ENCODE assay signal across 8 cellular contexts in genomic region chr9:64368644-64368942, GRCh38.
DNase-seq lines count a peak whose midpoint lies in the region; ATAC-seq, FAIRE-seq and TF ChIP-seq lines count a peak whose summit lies in the region.
"Not testable (repeated sequence)": the region's sequence is repeated elsewhere in the genome, so short reads cannot be mapped to it uniquely, and the experiment has no call there.

No MANE protein-coding gene starts in this region.

- H3K4me3 ChIP-seq in A549 (peak overlapping the region; percentile 33; the same call in 2 of the 3 replicates), HEK293 (ENCODE audit: low read depth, low read length) (peak overlapping the region; percentile 32), iPS DF 6.9 (ENCODE audit: low read length) (peak overlapping the region; percentile 8; the same call in 1 of the 2 replicates), rectal smooth muscle tissue (ENCODE audit: low read length) (peak overlapping the region; percentile 51), thoracic aorta (peak overlapping the region; percentile 48)
- not testable (repeated sequence) for H3K4me3 ChIP-seq in endodermal cell (ENCODE audit: low read length)

- not testable (repeated sequence) for H3K27ac Mint-ChIP-seq in activated CD4-positive, alpha-beta memory T cell treated with anti-CD3 and anti-CD28 coated beads for 36 hours; activated naive CD8-positive, alpha-beta T cell; endodermal cell

- not testable (repeated sequence) for TF ChIP-seq RAD21 in A549 (conservative IDR thresholded peaks at IDR 0.05 in 1 of 2, IDR thresholded peaks at IDR 0.05 in 1 of 2)

- H3K4me3 Mint-ChIP-seq in activated CD4-positive, alpha-beta memory T cell treated with anti-CD3 and anti-CD28 coated beads for 36 hours, result peak overlapping the region; percentile 45
- H3K4me3 Mint-ChIP-seq in activated naive CD8-positive, alpha-beta T cell, result peak overlapping the region; percentile 40
- H3K4me3 Mint-ChIP-seq in endodermal cell, result peak overlapping the region; percentile 36

- not testable (repeated sequence) for DNase-seq in A549 (ENCODE audit: low read depth in 1 of 2, low spot score in 1 of 2); activated CD4-positive, alpha-beta memory T cell treated with anti-CD3 and anti-CD28 coated beads for 36 hours; endodermal cell; iPS DF 6.9 (ENCODE audit: low read depth, low spot score); thoracic aorta (ENCODE audit: low spot score)

- H3K4me1 Mint-ChIP-seq in activated CD4-positive, alpha-beta memory T cell treated with anti-CD3 and anti-CD28 coated beads for 36 hours (ENCODE audit: low read depth); activated naive CD8-positive, alpha-beta T cell (ENCODE audit: low read depth); endodermal cell: not testable (repeated sequence)

- POLR2A ChIA-PET in A549 (lab: Yijun Ruan, JAX); HEK293 (lab: Yijun Ruan, JAX); activated CD4-positive, alpha-beta memory T cell treated with anti-CD3 and anti-CD28 coated beads for 36 hours (lab: Charles Lee): not testable (repeated sequence)

- intact Hi-C loops in activated CD4-positive, alpha-beta memory T cell treated with anti-CD3 and anti-CD28 coated beads for 36 hours (cut with micrococcal nuclease), result not testable (repeated sequence)

- not testable (repeated sequence) for H3K27me3 ChIP-seq in endodermal cell (ENCODE audit: control insufficient read depth, insufficient read depth, low read length, poor library complexity, severe bottlenecking); iPS DF 6.9 (ENCODE audit: control insufficient read depth, insufficient read depth, low read length); rectal smooth muscle tissue (ENCODE audit: control insufficient read depth, insufficient read depth, low read length); thoracic aorta (replicated peaks; ENCODE audit: insufficient read depth)

- not testable (repeated sequence) for TF ChIP-seq POLR2A in A549 (IDR thresholded peaks at IDR 0.05; ENCODE audit: low read length)

- H3K9me3 Mint-ChIP-seq in activated CD4-positive, alpha-beta memory T cell treated with anti-CD3 and anti-CD28 coated beads for 36 hours; activated naive CD8-positive, alpha-beta T cell (ENCODE audit: low read depth); endodermal cell: not testable (repeated sequence)

- not testable (repeated sequence) for TF ChIP-seq EP300 in A549 (IDR thresholded peaks at IDR 0.05)

- peak overlapping the region in 1 of 2 experiments; percentile 49; a peak in 1 of 6 replicates for H3K27ac ChIP-seq in A549
- not testable (repeated sequence) for H3K27ac ChIP-seq in HEK293 (ENCODE audit: extremely low read depth, low read depth, low read length); endodermal cell (ENCODE audit: low read depth, low read length); iPS DF 6.9 (ENCODE audit: low read length); rectal smooth muscle tissue (ENCODE audit: low read depth, low read length); thoracic aorta

- not testable (repeated sequence) for H3K36me3 Mint-ChIP-seq in activated CD4-positive, alpha-beta memory T cell treated with anti-CD3 and anti-CD28 coated beads for 36 hours; activated naive CD8-positive, alpha-beta T cell; endodermal cell (ENCODE audit: low read depth)

- not testable (repeated sequence) for H3K9me3 ChIP-seq in A549; HEK293 (ENCODE audit: control insufficient read depth, insufficient read depth, low read depth, low read length); endodermal cell (ENCODE audit: control insufficient read depth, low read length); iPS DF 6.9 (ENCODE audit: control insufficient read depth, insufficient read depth, low read length); thoracic aorta

- CTCF ChIA-PET in A549 (lab: Yijun Ruan, JAX); HEK293 (lab: Yijun Ruan, JAX); activated CD4-positive, alpha-beta memory T cell treated with anti-CD3 and anti-CD28 coated beads for 36 hours (lab: Charles Lee): not testable (repeated sequence)

- WGBS in A549 (ENCODE audit: missing lambda C conversion rate), result no CpG with 5 or more reads among the region's 16 CpGs
- WGBS in endodermal cell (ENCODE audit: insufficient coverage in 1 of 2, insufficient read length in 1 of 2), 2 experiments, result no CpG with 5 or more reads among the region's 16 CpGs
- WGBS in iPS DF 6.9 (ENCODE audit: insufficient coverage, insufficient read length), result no CpG with 5 or more reads among the region's 16 CpGs

- H3K36me3 ChIP-seq in HEK293 (ENCODE audit: control insufficient read depth in 2 of 2, insufficient read depth in 1 of 2, low read length in 2 of 2); endodermal cell (ENCODE audit: control insufficient read depth, insufficient read depth, low read length); iPS DF 6.9 (ENCODE audit: control insufficient read depth, insufficient read depth, low read length); rectal smooth muscle tissue (ENCODE audit: control insufficient read depth, insufficient read depth, low read length); thoracic aorta: not testable (repeated sequence)

- ATAC-seq in A549; thoracic aorta (ENCODE audit: insufficient number of reproducible peaks, low FRiP score, low read depth): not testable (repeated sequence)

- H3K9ac ChIP-seq in endodermal cell (ENCODE audit: extremely low read depth, low read length, poor library complexity, severe bottlenecking); rectal smooth muscle tissue (ENCODE audit: low read length): not testable (repeated sequence)

- not testable (repeated sequence) for TF ChIP-seq CTCF in A549 (IDR thresholded peaks at IDR 0.05); HEK293 (tag by site-specific recombination; IDR thresholded peaks at IDR 0.05); endodermal cell (conservative IDR thresholded peaks at IDR 0.05); thoracic aorta (IDR thresholded peaks at IDR 0.05)

- not testable (repeated sequence) for FAIRE-seq in A549 (lab: Jason Lieb, UNC)

- not testable (repeated sequence) for H3K4me1 ChIP-seq in A549; HEK293 (ENCODE audit: control insufficient read depth, insufficient read depth, low read length); endodermal cell (ENCODE audit: control insufficient read depth, insufficient read depth, low read length); iPS DF 6.9 (ENCODE audit: control insufficient read depth, insufficient read depth, low read length); rectal smooth muscle tissue (ENCODE audit: control insufficient read depth, insufficient read depth, low read length); thoracic aorta (ENCODE audit: control insufficient read depth in 1 of 2, low read depth in 2 of 2)

- H3K4me2 ChIP-seq in A549, result peak overlapping the region; percentile 58; the same call in 2 of the 3 replicates

- H3K27me3 Mint-ChIP-seq in activated CD4-positive, alpha-beta memory T cell treated with anti-CD3 and anti-CD28 coated beads for 36 hours; activated naive CD8-positive, alpha-beta T cell: not testable (repeated sequence)
- H3K27me3 Mint-ChIP-seq in endodermal cell (ENCODE audit: insufficient read depth), result peaks cover 11% of the 10 kb centered on the region
